Comparison of ENCODE assay signal across 18 cellular contexts in genomic region chr7:1358376-1359050, GRCh38.
DNase-seq lines count a peak whose midpoint lies in the region; ATAC-seq and TF ChIP-seq lines count a peak whose summit lies in the region.
"Had no signal": no experiment of that assay in that cellular context is flagged by ENCODE, and none has a peak within 500 bp of the region (broad histone marks: within the 10 kb centered on the region; RNA-seq: fewer than 3 reads in every experiment).

No MANE protein-coding gene starts in this region.

- intact Hi-C loops in sigmoid colon (cut with DNase I) = no loop called here

- DNase-seq in DMS53 (lab: John Stamatoyannopoulos, UW) = peak; percentile 25
- DNase-seq in DMS53 treated with DMSO at 0.1 percent for 48 hours (lab: John Stamatoyannopoulos, UW; ENCODE audit: unreplicated experiment) = no peak
- DNase-seq in H7 = peak; percentile 70
- peak; percentile 32 for DNase-seq in iPS-NIHi11 (ENCODE audit: low spot score)
- DNase-seq in sigmoid colon = peak; percentile 46
- DNase-seq: CD8-positive, alpha-beta T cell; GF-D8; Karpas-422; MG63; NCI-H1092; NCI-H146; NCI-H2081; NCI-H510A had no signal

- H3K4me1 ChIP-seq in sigmoid colon = no peaks in the 10 kb centered on the region
- H3K4me1 ChIP-seq: BE2C had no signal

- H3K36me3 ChIP-seq in H7 (replicated peaks; ENCODE audit: control insufficient read depth, insufficient read depth, low read length) = no peaks in the 10 kb centered on the region
- H3K36me3 ChIP-seq in sigmoid colon = no peaks in the 10 kb centered on the region
- H3K36me3 ChIP-seq: BE2C, MG63 had no signal

- H3K9me3 Mint-ChIP-seq in stimulated activated memory B cell treated with anti-CD40 and anti-IgM and Interleukin-4, amounts not matched to agents 10 μg/mL and 1 μg/mL and 100 μg/mL, for 72 hours = no peaks in the 10 kb centered on the region
- H3K9me3 Mint-ChIP-seq: CD8-positive, alpha-beta T cell had no signal

- no peak for TF ChIP-seq EP300 in sigmoid colon (IDR thresholded peaks at IDR 0.05)

- peaks cover 0 to 1% (median 0%) of the 10 kb centered on the region in 4 donors for H3K9me3 ChIP-seq in sigmoid colon
- H3K9me3 ChIP-seq: BE2C, MG63 had no signal

- no peak for TF ChIP-seq CTCF in sigmoid colon (IDR thresholded peaks at IDR 0.05)

- no peak overlapping the region for H3K4me3 Mint-ChIP-seq in stimulated activated memory B cell treated with anti-CD40 and anti-IgM and Interleukin-4, amounts not matched to agents 10 μg/mL and 1 μg/mL and 100 μg/mL, for 72 hours
- H3K4me3 Mint-ChIP-seq: CD8-positive, alpha-beta T cell had no signal

- H3K4me1 Mint-ChIP-seq in stimulated activated memory B cell treated with anti-CD40 and anti-IgM and Interleukin-4, amounts not matched to agents 10 μg/mL and 1 μg/mL and 100 μg/mL, for 72 hours = no peaks in the 10 kb centered on the region

- H3K27me3 Mint-ChIP-seq in stimulated activated memory B cell treated with anti-CD40 and anti-IgM and Interleukin-4, amounts not matched to agents 10 μg/mL and 1 μg/mL and 100 μg/mL, for 72 hours = peaks cover 34% of the 10 kb centered on the region

- H3K4me3 ChIP-seq in H7 (ENCODE audit: insufficient read depth, low read depth, low read length) (no peak overlapping the region), sigmoid colon (no peak overlapping the region)
- H3K4me3 ChIP-seq: MG63 had no signal

- no peaks in the 10 kb centered on the region for H3K27me3 ChIP-seq in H7 (ENCODE audit: control insufficient read depth, insufficient read depth, low read length)
- H3K27me3 ChIP-seq in sigmoid colon = peaks cover 0 to 46% (median 32%) of the 10 kb centered on the region in 3 donors
- H3K27me3 ChIP-seq: MG63 had no signal

- no peak for TF ChIP-seq POLR2A in sigmoid colon (IDR thresholded peaks at IDR 0.05)

- 11 to 46% methylated on average over 22 of the region's 22 CpGs for WGBS in sigmoid colon, 2 donors

- no peaks in the 10 kb centered on the region for H3K36me3 Mint-ChIP-seq in stimulated activated memory B cell treated with anti-CD40 and anti-IgM and Interleukin-4, amounts not matched to agents 10 μg/mL and 1 μg/mL and 100 μg/mL, for 72 hours
- H3K36me3 Mint-ChIP-seq: CD8-positive, alpha-beta T cell had no signal

- no peak for ATAC-seq in stimulated activated memory B cell treated with anti-CD40 and anti-IgM and Interleukin-4, amounts not matched to agents 10 μg/mL and 1 μg/mL and 100 μg/mL, for 72 hours
- no peak for ATAC-seq in activated CD4-positive, CD25-positive, alpha-beta regulatory T cell treated with anti-CD3 and anti-CD28 coated beads, Interleukin-2, amount 50 U/mL, for 24 hours
- no peak for ATAC-seq in HG03571 (IDR thresholded peaks at IDR 0.05; ENCODE audit: unreplicated experiment)
- ATAC-seq: CD8-positive, alpha-beta T cell had no signal

- no peak overlapping the region for H3K27ac ChIP-seq in sigmoid colon
- H3K27ac ChIP-seq: 22Rv1 had no signal

- no peak overlapping the region for H3K27ac Mint-ChIP-seq in stimulated activated memory B cell treated with anti-CD40 and anti-IgM and Interleukin-4, amounts not matched to agents 10 μg/mL and 1 μg/mL and 100 μg/mL, for 72 hours
- H3K27ac Mint-ChIP-seq: CD8-positive, alpha-beta T cell had no signal
